ENCODE assay signal across 15 cellular contexts in genomic region chr4:76639292-76639691, GRCh38.
DNase-seq lines count a peak whose midpoint lies in the region; ATAC-seq and FAIRE-seq lines count a peak whose summit lies in the region.
"Had no signal": no experiment of that assay in that cellular context is flagged by ENCODE, and none has a peak within 500 bp of the region (broad histone marks: within the 10 kb centered on the region; RNA-seq: fewer than 3 reads in every experiment).

No MANE protein-coding gene starts in this region.

- H3K27me3 ChIP-seq in SJCRH30: no peaks in the 10 kb centered on the region

- no peak overlapping the region for H3K27ac ChIP-seq in SJCRH30

- H3K4me3 ChIP-seq in SJCRH30: no peak overlapping the region

- H3K9me3 ChIP-seq in SJCRH30 (replicated peaks): no peaks in the 10 kb centered on the region; the same call in 1 of the 2 replicates

- ATAC-seq in GM19455 (IDR thresholded peaks at IDR 0.05; ENCODE audit: unreplicated experiment): no peak

- FAIRE-seq in urothelium cell line (lab: Jason Lieb, UNC): no peak

- peak; percentile 20 for DNase-seq in NCI-H748 (lab: John Stamatoyannopoulos, UW; ENCODE audit: unreplicated experiment)
- DNase-seq in NCI-H748 treated with DMSO at 0.1 percent for 48 hours (lab: John Stamatoyannopoulos, UW): no peak
- DNase-seq in SHP77 treated with DMSO at 0.1 percent for 48 hours (lab: John Stamatoyannopoulos, UW): peak; percentile 29
- DNase-seq in fibroblast of peridontal ligament (ENCODE audit: extremely low read depth): peak; percentile 36
- DNase-seq in urothelium cell line (ENCODE audit: low spot score): peak; percentile 22
- DNase-seq in SJCRH30: no peak
- no peak for DNase-seq in central memory CD4-positive, alpha-beta T cell
- DNase-seq: activated CD4-positive, CD25-positive, alpha-beta regulatory T cell treated with anti-CD3 and anti-CD28 coated beads, Interleukin-2, amount 50 U/mL, for 72 hours; activated CD8-positive, alpha-beta memory T cell treated with anti-CD3 and anti-CD28 coated beads, Interleukin-2, amount 50 U/mL, for 48 hours; COR-L47; erythroblast; H9; mesendoderm; nucleus accumbens had no signal

- H3K4me1 ChIP-seq in SJCRH30: peaks cover 2% of the 10 kb centered on the region; the same call in 1 of the 2 replicates

- no peaks in the 10 kb centered on the region for H3K36me3 ChIP-seq in SJCRH30

Comparison
In these comparisons a context has a peak if more than half of its experiments do, and no peak if none do; other contexts are left out.
1. DNase-seq: peak in NCI-H748 (single experiment), SHP77 treated with DMSO at 0.1 percent for 48 hours (single experiment), fibroblast of peridontal ligament (single experiment) and urothelium cell line (single experiment); none in NCI-H748 treated with DMSO at 0.1 percent for 48 hours (single experiment), SJCRH30 (0 of 2) and central memory CD4-positive, alpha-beta T cell (single experiment).